In the genomic region with DNA sequence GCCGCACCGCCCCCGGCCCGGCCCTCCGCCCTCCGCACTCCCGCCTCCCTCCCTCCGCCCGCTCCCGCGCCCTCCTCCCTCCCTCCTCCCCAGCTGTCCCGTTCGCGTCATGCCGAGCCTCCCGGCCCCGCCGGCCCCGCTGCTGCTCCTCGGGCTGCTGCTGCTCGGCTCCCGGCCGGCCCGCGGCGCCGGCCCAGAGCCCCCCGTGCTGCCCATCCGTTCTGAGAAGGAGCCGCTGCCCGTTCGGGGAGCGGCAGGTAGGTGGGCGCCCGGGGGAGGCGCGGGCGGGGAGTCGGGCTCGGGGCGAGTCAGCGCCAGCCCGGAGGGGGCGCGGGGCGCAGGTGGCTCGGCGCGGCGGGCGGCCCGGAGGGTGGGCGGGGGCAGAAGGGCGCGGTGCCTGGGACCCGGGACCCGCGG, we compare ENCODE assay signal across 10 cellular contexts. TPM values are rescaled to one million over a fixed set of nuclear protein-coding genes. Genes with fewer than 3 reads are reported as not detected.
DNase-seq lines count a peak whose midpoint lies in the region; ATAC-seq and TF ChIP-seq lines count a peak whose summit lies in the region.
"Had no signal": no experiment of that assay in that cellular context is flagged by ENCODE, and none has a peak within 500 bp of the region (broad histone marks: within the 10 kb centered on the region; RNA-seq: fewer than 3 reads in every experiment).

No MANE protein-coding gene starts in this region.

- H3K36me3 Mint-ChIP-seq in activated naive CD8-positive, alpha-beta T cell treated with anti-CD3 and anti-CD28 coated beads, Interleukin-2, amount 10 ng/mL, durations not matched to agents 7 days and 5 days = no peaks in the 10 kb centered on the region
- H3K36me3 Mint-ChIP-seq in progenitor cell of endocrine pancreas (ENCODE audit: insufficient read depth) = no peaks in the 10 kb centered on the region
- H3K36me3 Mint-ChIP-seq: brain had no signal

- CTCF ChIA-PET in BJ (lab: Yijun Ruan, JAX) = interaction anchor here (1.0 kb wide), 1 partner anchor 11 kb away, joined by 3 read pairs; no protein-coding TSS in a partner anchor

- POLR2A ChIA-PET in BJ (lab: Charles Lee) = interaction anchor here (1.3 kb wide), 1 partner anchor 8 kb away, joined by 3 read pairs; no protein-coding TSS in a partner anchor
- POLR2A ChIA-PET in activated naive CD8-positive, alpha-beta T cell treated with anti-CD3 and anti-CD28 coated beads, Interleukin-2, amount 10 ng/mL, durations not matched to agents 7 days and 5 days (lab: Charles Lee) = no interaction called here

- TF ChIP-seq CTCF in BJ (IDR thresholded peaks at IDR 0.05; ENCODE audit: insufficient read depth, low read depth, low read length) = no peak
- TF ChIP-seq CTCF in left ventricle myocardium inferior (IDR thresholded peaks at IDR 0.05; ENCODE audit: borderline replicate concordance) = no peak
- TF ChIP-seq CTCF in progenitor cell of endocrine pancreas (IDR thresholded peaks at IDR 0.05; ENCODE audit: unreplicated experiment) = no peak

- DNase-seq in BJ (ENCODE audit: low read depth) = no peak
- peak; percentile 84 for DNase-seq in HuH-7.5 (ENCODE audit: low spot score)
- DNase-seq in activated naive CD8-positive, alpha-beta T cell treated with anti-CD3 and anti-CD28 coated beads, Interleukin-2, amount 10 ng/mL, durations not matched to agents 7 days and 5 days = no peak
- DNase-seq in left ventricle myocardium inferior = peak; percentile 72
- peak; percentile 46 for DNase-seq in progenitor cell of endocrine pancreas (ENCODE audit: low spot score, unreplicated experiment)
- DNase-seq in COR-L47 (lab: John Stamatoyannopoulos, UW) = no peak

- H3K27ac ChIP-seq in left ventricle myocardium inferior (replicated peaks) = peak overlapping the region; percentile 73

- peaks cover 50% of the 10 kb centered on the region for H3K27me3 Mint-ChIP-seq in activated naive CD8-positive, alpha-beta T cell treated with anti-CD3 and anti-CD28 coated beads, Interleukin-2, amount 10 ng/mL, durations not matched to agents 7 days and 5 days
- H3K27me3 Mint-ChIP-seq in progenitor cell of endocrine pancreas = peaks cover 42% of the 10 kb centered on the region

- H3K4me3 ChIP-seq in BJ (ENCODE audit: low read depth, low read length) (peak overlapping the region; percentile 32), left ventricle myocardium inferior (peak overlapping the region; percentile 69)

- intact Hi-C loops in left ventricle myocardium inferior (cut with micrococcal nuclease) = no loop called here

- H3K27ac Mint-ChIP-seq in activated naive CD8-positive, alpha-beta T cell treated with anti-CD3 and anti-CD28 coated beads, Interleukin-2, amount 10 ng/mL, durations not matched to agents 7 days and 5 days = no peak overlapping the region
- no peak overlapping the region for H3K27ac Mint-ChIP-seq in progenitor cell of endocrine pancreas
- H3K27ac Mint-ChIP-seq: stimulated activated naive CD8-positive, alpha-beta T cell treated with anti-CD3 and anti-CD28 coated beads, Interleukin-15, Interleukin-2, amounts not matched to agents 100 ng/mL and 50 ng/mL, for 24 hours had no signal

- H3K4me1 Mint-ChIP-seq in activated naive CD8-positive, alpha-beta T cell treated with anti-CD3 and anti-CD28 coated beads, Interleukin-2, amount 10 ng/mL, durations not matched to agents 7 days and 5 days = peaks cover 4% of the 10 kb centered on the region
- H3K4me1 Mint-ChIP-seq in progenitor cell of endocrine pancreas (ENCODE audit: low read depth) = peaks cover 24% of the 10 kb centered on the region

- H3K9me3 Mint-ChIP-seq in activated naive CD8-positive, alpha-beta T cell treated with anti-CD3 and anti-CD28 coated beads, Interleukin-2, amount 10 ng/mL, durations not matched to agents 7 days and 5 days = no peaks in the 10 kb centered on the region
- no peaks in the 10 kb centered on the region for H3K9me3 Mint-ChIP-seq in progenitor cell of endocrine pancreas (ENCODE audit: low read depth)
- H3K9me3 Mint-ChIP-seq: brain; stimulated activated naive CD8-positive, alpha-beta T cell treated with anti-CD3 and anti-CD28 coated beads, Interleukin-15, Interleukin-2, amounts not matched to agents 100 ng/mL and 50 ng/mL, for 24 hours had no signal

- peak; percentile 24 for ATAC-seq in activated naive CD8-positive, alpha-beta T cell treated with anti-CD3 and anti-CD28 coated beads, Interleukin-2, amount 10 ng/mL, durations not matched to agents 7 days and 5 days (ENCODE audit: low read depth)
- ATAC-seq in HG02610 (IDR thresholded peaks at IDR 0.05; ENCODE audit: unreplicated experiment) = no peak
- no peak for ATAC-seq in HG03025 (IDR thresholded peaks at IDR 0.05; ENCODE audit: low FRiP score, unreplicated experiment)

- H3K27me3 ChIP-seq in BJ (ENCODE audit: control insufficient read depth, insufficient read depth, low read length) = peaks cover 19% of the 10 kb centered on the region
- H3K27me3 ChIP-seq in left ventricle myocardium inferior (ENCODE audit: low read depth) = peaks cover 85% of the 10 kb centered on the region

- no peaks in the 10 kb centered on the region for H3K36me3 ChIP-seq in BJ (ENCODE audit: control insufficient read depth, insufficient read depth, low read length)
- H3K36me3 ChIP-seq in left ventricle myocardium inferior = no peaks in the 10 kb centered on the region

- no peak overlapping the region for H3K4me3 Mint-ChIP-seq in activated naive CD8-positive, alpha-beta T cell treated with anti-CD3 and anti-CD28 coated beads, Interleukin-2, amount 10 ng/mL, durations not matched to agents 7 days and 5 days
- H3K4me3 Mint-ChIP-seq in progenitor cell of endocrine pancreas (ENCODE audit: low read depth) = no peak overlapping the region

- H3K4me1 ChIP-seq in left ventricle myocardium inferior = peaks cover 39% of the 10 kb centered on the region

- H3K9me3 ChIP-seq in left ventricle myocardium inferior (replicated peaks) = no peaks in the 10 kb centered on the region

RNA-seq across cellular contexts. Expression of a gene that starts 0.4 kb away (rescaled TPM):
- polyA plus RNA-seq in BJ (2011; rRNA removed) = 0.83 and 1.5 TPM in 2 replicates
- polyA minus RNA-seq in BJ (2011; rRNA and poly(A)+ RNA removed) = 0.28 and 0.51 TPM in 2 replicates
- total RNA-seq in activated naive CD8-positive, alpha-beta T cell treated with anti-CD3 and anti-CD28 coated beads, Interleukin-2, amount 10 ng/mL, durations not matched to agents 7 days and 5 days = not detected
- total RNA-seq in left ventricle myocardium inferior = 6.5 TPM
- total RNA-seq in progenitor cell of endocrine pancreas = 10.2 and 13.0 TPM in 2 replicates

RNA-seq across cellular contexts. Expression of a gene that starts 2.2 kb away (rescaled TPM):
- polyA plus RNA-seq in BJ (2011; rRNA removed) = 0.20 and 0.36 TPM in 2 replicates
- not detected in 2 replicates for polyA minus RNA-seq in BJ (2011; rRNA and poly(A)+ RNA removed)
- not detected for total RNA-seq in activated naive CD8-positive, alpha-beta T cell treated with anti-CD3 and anti-CD28 coated beads, Interleukin-2, amount 10 ng/mL, durations not matched to agents 7 days and 5 days
- total RNA-seq in left ventricle myocardium inferior (0.11 TPM), progenitor cell of endocrine pancreas (6.2 and 7.1 TPM in 2 replicates)

RNA-seq across cellular contexts. Expression of a gene that starts 18.7 kb away (rescaled TPM):
- polyA plus RNA-seq in BJ (2011; rRNA removed) = 72.0 and 93.6 TPM in 2 replicates
- polyA minus RNA-seq in BJ (2011; rRNA and poly(A)+ RNA removed) = 28.6 and 36.4 TPM in 2 replicates
- 10 to 100 TPM; 86.5 to 88.2 TPM for total RNA-seq in activated naive CD8-positive, alpha-beta T cell treated with anti-CD3 and anti-CD28 coated beads, Interleukin-2, amount 10 ng/mL, durations not matched to agents 7 days and 5 days
- total RNA-seq in left ventricle myocardium inferior (24.3 TPM), progenitor cell of endocrine pancreas (89.3 and 90.5 TPM in 2 replicates)

RNA-seq across cellular contexts. Expression of a gene that starts 18.8 kb away (rescaled TPM):
- polyA plus RNA-seq in BJ (2011; rRNA removed) = 1.6 and 2.6 TPM in 2 replicates
- 2.9 and 5.5 TPM in 2 replicates for polyA minus RNA-seq in BJ (2011; rRNA and poly(A)+ RNA removed)
- 1 to 10 TPM; 5.7 to 6.8 TPM for total RNA-seq in activated naive CD8-positive, alpha-beta T cell treated with anti-CD3 and anti-CD28 coated beads, Interleukin-2, amount 10 ng/mL, durations not matched to agents 7 days and 5 days
- total RNA-seq in left ventricle myocardium inferior (1.7 TPM), progenitor cell of endocrine pancreas (21.9 and 22.4 TPM in 2 replicates)

RNA-seq across cellular contexts. Expression of a gene that starts 42.8 kb away (rescaled TPM):
- 5.4 and 9.3 TPM in 2 replicates for polyA plus RNA-seq in BJ (2011; rRNA removed)
- polyA minus RNA-seq in BJ (2011; rRNA and poly(A)+ RNA removed) = 7.7 and 8.1 TPM in 2 replicates
- 1 to 10 TPM; 5.5 to 6.1 TPM for total RNA-seq in activated naive CD8-positive, alpha-beta T cell treated with anti-CD3 and anti-CD28 coated beads, Interleukin-2, amount 10 ng/mL, durations not matched to agents 7 days and 5 days
- total RNA-seq in left ventricle myocardium inferior (30.2 TPM), progenitor cell of endocrine pancreas (15.4 and 17.3 TPM in 2 replicates)

Comparison
In these comparisons a context has a peak if more than half of its experiments do, and no peak if none do; other contexts are left out.
1. DNase-seq: peak in HuH-7.5 (single experiment), left ventricle myocardium inferior (single experiment) and progenitor cell of endocrine pancreas (single experiment); none in BJ (single experiment), activated naive CD8-positive, alpha-beta T cell treated with anti-CD3 and anti-CD28 coated beads, Interleukin-2, amount 10 ng/mL, durations not matched to agents 7 days and 5 days (single experiment) and COR-L47 (single experiment).